Comparison of ENCODE assay signal across 23 cellular contexts in the genomic region with DNA sequence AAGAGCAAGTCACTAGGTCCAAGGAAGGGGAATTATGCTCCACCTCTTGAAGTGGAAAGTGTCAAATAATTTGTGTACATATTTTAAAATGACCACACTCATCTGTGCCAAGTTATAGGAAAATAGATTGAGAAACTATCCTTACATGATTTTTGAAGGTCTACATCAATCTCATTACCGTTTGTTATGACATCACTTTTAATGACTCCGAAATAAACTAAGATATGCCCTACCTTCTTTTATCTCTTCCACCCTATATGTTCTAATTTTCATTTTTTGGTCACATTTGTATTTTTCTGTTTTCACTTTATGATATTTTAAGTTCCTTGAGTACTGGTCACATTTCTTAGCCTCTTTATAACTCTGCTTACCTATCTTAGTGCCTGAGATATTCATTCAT. TPM values are rescaled to one million over a fixed set of nuclear protein-coding genes. Genes with fewer than 3 reads are reported as not detected.
DNase-seq lines count a peak whose midpoint lies in the region; ATAC-seq and TF ChIP-seq lines count a peak whose summit lies in the region.
"Had no signal": no experiment of that assay in that cellular context is flagged by ENCODE, and none has a peak within 500 bp of the region (broad histone marks: within the 10 kb centered on the region; RNA-seq: fewer than 3 reads in every experiment).

No MANE protein-coding gene starts in this region.

- peaks cover 53% of the 10 kb centered on the region for H3K4me1 ChIP-seq in PC-3 (ENCODE audit: insufficient read depth, low read length)

- no peak overlapping the region for H3K4me3 ChIP-seq in PC-3 (ENCODE audit: low read length)
- H3K4me3 ChIP-seq: heart left ventricle, sigmoid colon, stomach, thyroid gland had no signal

- intact Hi-C loops in PC-3 (cut with micrococcal nuclease): no loop called here
- intact Hi-C loops in dendritic cell treated with granulocyte-macrophage colony-stimulating factor and Interleukin-4, amounts not matched to agents 40 ng/mL and 50 ng/mL, for 4 days (cut with micrococcal nuclease): no loop called here

- H2AFZ ChIP-seq in PC-3 (ENCODE audit: low read length): no peak overlapping the region

- peaks cover 17% of the 10 kb centered on the region for H3K79me2 ChIP-seq in PC-3 (ENCODE audit: low read length)

- POLR2A ChIA-PET in PC-3 (lab: Charles Lee; ENCODE audit: unreplicated experiment): no interaction called here
- POLR2A ChIA-PET in activated CD8-positive, alpha-beta T cell treated with anti-CD3 and anti-CD28 coated beads, Interleukin-2, amount 10 ng/mL, durations not matched to agents 7 days and 5 days (lab: Charles Lee): interaction anchor here (1.1 to 1.2 kb wide), 2 partner anchors 8 to 12 kb away, joined by 5 to 7 read pairs; a partner anchor contains a TSS

- no peaks in the 10 kb centered on the region for H3K27me3 ChIP-seq in PC-3 (ENCODE audit: low read length)
- H3K27me3 ChIP-seq: heart left ventricle, sigmoid colon, stomach, thyroid gland had no signal

- BruUV-seq in PC-3 (replicated peaks; lab: Mats Ljungman, UMichigan): no TSS peak

- H3K36me3 Mint-ChIP-seq in dendritic cell treated with granulocyte-macrophage colony-stimulating factor and Interleukin-4, amounts not matched to agents 40 ng/mL and 50 ng/mL, for 4 days (ENCODE audit: low read depth): peaks cover 17% of the 10 kb centered on the region
- peaks cover 6% of the 10 kb centered on the region for H3K36me3 Mint-ChIP-seq in neural crest cell (ENCODE audit: low read depth)
- H3K36me3 Mint-ChIP-seq in activated CD8-positive, alpha-beta T cell treated with anti-CD3 and anti-CD28 coated beads, Interleukin-2, amount 10 ng/mL, durations not matched to agents 7 days and 5 days (ENCODE audit: low read depth): peaks cover 8% of the 10 kb centered on the region
- H3K36me3 Mint-ChIP-seq in activated CD8-positive, alpha-beta memory T cell treated with anti-CD3 and anti-CD28 coated beads, Interleukin-2, amount 10 ng/mL, durations not matched to agents 7 days and 5 days: peaks cover 7% of the 10 kb centered on the region

- no peaks in the 10 kb centered on the region for H3K27me3 Mint-ChIP-seq in dendritic cell treated with granulocyte-macrophage colony-stimulating factor and Interleukin-4, amounts not matched to agents 40 ng/mL and 50 ng/mL, for 4 days
- peaks cover 8% of the 10 kb centered on the region for H3K27me3 Mint-ChIP-seq in neural crest cell (ENCODE audit: low read depth)
- H3K27me3 Mint-ChIP-seq in activated CD8-positive, alpha-beta T cell treated with anti-CD3 and anti-CD28 coated beads, Interleukin-2, amount 10 ng/mL, durations not matched to agents 7 days and 5 days (ENCODE audit: low read depth): no peaks in the 10 kb centered on the region
- no peaks in the 10 kb centered on the region for H3K27me3 Mint-ChIP-seq in activated CD8-positive, alpha-beta memory T cell treated with anti-CD3 and anti-CD28 coated beads, Interleukin-2, amount 10 ng/mL, durations not matched to agents 7 days and 5 days

- peaks cover 4% of the 10 kb centered on the region for H3K36me3 ChIP-seq in PC-3 (ENCODE audit: low read depth, low read length)

- H3K9me3 ChIP-seq in PC-3 (ENCODE audit: low read length): no peaks in the 10 kb centered on the region
- H3K9me3 ChIP-seq: heart left ventricle, sigmoid colon, stomach, thyroid gland had no signal

- CTCF ChIA-PET in PC-3 (lab: Charles Lee): no interaction called here
- CTCF ChIA-PET in activated CD8-positive, alpha-beta T cell treated with anti-CD3 and anti-CD28 coated beads, Interleukin-2, amount 10 ng/mL, durations not matched to agents 7 days and 5 days (lab: Charles Lee): no interaction called here
- CTCF ChIA-PET in activated CD8-positive, alpha-beta memory T cell treated with anti-CD3 and anti-CD28 coated beads, Interleukin-2, amount 10 ng/mL, durations not matched to agents 7 days and 5 days (lab: Charles Lee): no interaction called here

- ATAC-seq in PC-3 (no peak), HG02759 (IDR thresholded peaks at IDR 0.05; ENCODE audit: unreplicated experiment) (no peak)
- ATAC-seq in activated CD8-positive, alpha-beta T cell treated with anti-CD3 and anti-CD28 coated beads, Interleukin-2, amount 10 ng/mL, durations not matched to agents 7 days and 5 days: no peak
- ATAC-seq in activated CD8-positive, alpha-beta memory T cell treated with anti-CD3 and anti-CD28 coated beads, Interleukin-2, amount 10 ng/mL, durations not matched to agents 7 days and 5 days: no peak
- ATAC-seq: heart left ventricle, Panc1 had no signal

- peak overlapping the region; percentile 66 for H3K27ac Mint-ChIP-seq in dendritic cell treated with granulocyte-macrophage colony-stimulating factor and Interleukin-4, amounts not matched to agents 40 ng/mL and 50 ng/mL, for 4 days
- no peak overlapping the region for H3K27ac Mint-ChIP-seq in neural crest cell (ENCODE audit: unreplicated experiment)
- no peak overlapping the region for H3K27ac Mint-ChIP-seq in activated CD8-positive, alpha-beta T cell treated with anti-CD3 and anti-CD28 coated beads, Interleukin-2, amount 10 ng/mL, durations not matched to agents 7 days and 5 days
- H3K27ac Mint-ChIP-seq in activated CD8-positive, alpha-beta memory T cell treated with anti-CD3 and anti-CD28 coated beads, Interleukin-2, amount 10 ng/mL, durations not matched to agents 7 days and 5 days: no peak overlapping the region

- H3F3A ChIP-seq in PC-3 (ENCODE audit: low read length, unreplicated experiment): peaks cover 7% of the 10 kb centered on the region

- H3K27ac ChIP-seq in PC-3 (ENCODE audit: low read length): peak overlapping the region; percentile 74
- H3K27ac ChIP-seq: sigmoid colon, thyroid gland had no signal

- 0 out of 2 replicates have a peak overlapping the region, but pooled peaks have one; percentile 22 for H3K4me2 ChIP-seq in PC-3 (ENCODE audit: low read length)

- H3K4me3 Mint-ChIP-seq in dendritic cell treated with granulocyte-macrophage colony-stimulating factor and Interleukin-4, amounts not matched to agents 40 ng/mL and 50 ng/mL, for 4 days: no peak overlapping the region
- peak overlapping the region; percentile 28 for H3K4me3 Mint-ChIP-seq in neural crest cell
- no peak overlapping the region for H3K4me3 Mint-ChIP-seq in activated CD8-positive, alpha-beta T cell treated with anti-CD3 and anti-CD28 coated beads, Interleukin-2, amount 10 ng/mL, durations not matched to agents 7 days and 5 days
- no peak overlapping the region for H3K4me3 Mint-ChIP-seq in activated CD8-positive, alpha-beta memory T cell treated with anti-CD3 and anti-CD28 coated beads, Interleukin-2, amount 10 ng/mL, durations not matched to agents 7 days and 5 days

- peak; percentile 20 for DNase-seq in CD1c-positive myeloid dendritic cell (ENCODE audit: extremely low spot score)
- DNase-seq in PC-3: no peak
- no peak for DNase-seq in neural crest cell (ENCODE audit: low read depth, low spot score)
- no peak for DNase-seq in activated CD8-positive, alpha-beta T cell treated with anti-CD3 and anti-CD28 coated beads, Interleukin-2, amount 10 ng/mL, durations not matched to agents 7 days and 5 days
- no peak for DNase-seq in activated CD8-positive, alpha-beta memory T cell treated with anti-CD3 and anti-CD28 coated beads, Interleukin-2, amount 10 ng/mL, durations not matched to agents 7 days and 5 days
- DNase-seq: activated CD4-positive, alpha-beta T cell treated with anti-CD3 and anti-CD28 coated beads, Interleukin-2, amount 50 U/mL, for 1 hour; activated naive CD4-positive, alpha-beta T cell treated with Interleukin-2 at 50 U/mL for 16 hours; effector CD4-positive, alpha-beta T cell; kidney glomerular epithelial cell; NCI-H1092; NCI-H187; NCI-H2171 treated with DMSO at 0.1 percent for 48 hours; NCI-H524; NK-92 treated with Interleukin-12 subunit alpha and Interleukin-12 subunit beta, amount 100 ng/mL, for 24 hours; stimulated activated CD4-positive, alpha-beta T cell treated with anti-CD3 and anti-CD28 coated beads, Interleukin-15, amount 100 ng/mL, for 24 hours; T-helper 9 cell; thyroid gland had no signal

- H3K9me2 ChIP-seq in PC-3 (replicated peaks; ENCODE audit: low read length): no peaks in the 10 kb centered on the region

- H3K9me3 Mint-ChIP-seq in dendritic cell treated with granulocyte-macrophage colony-stimulating factor and Interleukin-4, amounts not matched to agents 40 ng/mL and 50 ng/mL, for 4 days: no peaks in the 10 kb centered on the region
- no peaks in the 10 kb centered on the region for H3K9me3 Mint-ChIP-seq in neural crest cell
- H3K9me3 Mint-ChIP-seq in activated CD8-positive, alpha-beta T cell treated with anti-CD3 and anti-CD28 coated beads, Interleukin-2, amount 10 ng/mL, durations not matched to agents 7 days and 5 days (ENCODE audit: insufficient read depth): no peaks in the 10 kb centered on the region
- no peaks in the 10 kb centered on the region for H3K9me3 Mint-ChIP-seq in activated CD8-positive, alpha-beta memory T cell treated with anti-CD3 and anti-CD28 coated beads, Interleukin-2, amount 10 ng/mL, durations not matched to agents 7 days and 5 days (ENCODE audit: low read depth)

- TF ChIP-seq CTCF in PC-3 (conservative IDR thresholded peaks at IDR 0.05; ENCODE audit: low read depth, low read length) (no peak), neural crest cell (conservative IDR thresholded peaks at IDR 0.05) (no peak)

- peak overlapping the region; percentile 4; the same call in 1 of the 2 replicates for H3K9ac ChIP-seq in PC-3 (ENCODE audit: low read length)

- peaks cover 13% of the 10 kb centered on the region for H4K20me1 ChIP-seq in PC-3 (ENCODE audit: low read length)

- H3K4me1 Mint-ChIP-seq in dendritic cell treated with granulocyte-macrophage colony-stimulating factor and Interleukin-4, amounts not matched to agents 40 ng/mL and 50 ng/mL, for 4 days (ENCODE audit: low read depth): peaks cover 40% of the 10 kb centered on the region
- H3K4me1 Mint-ChIP-seq in neural crest cell: peaks cover 24% of the 10 kb centered on the region
- peaks cover 26% of the 10 kb centered on the region for H3K4me1 Mint-ChIP-seq in activated CD8-positive, alpha-beta T cell treated with anti-CD3 and anti-CD28 coated beads, Interleukin-2, amount 10 ng/mL, durations not matched to agents 7 days and 5 days (ENCODE audit: low read depth)
- peaks cover 33% of the 10 kb centered on the region for H3K4me1 Mint-ChIP-seq in activated CD8-positive, alpha-beta memory T cell treated with anti-CD3 and anti-CD28 coated beads, Interleukin-2, amount 10 ng/mL, durations not matched to agents 7 days and 5 days

RNA-seq across cellular contexts. Expression of a gene that starts 3.3 kb away (rescaled TPM):
- total RNA-seq in PC-3 (2014; rRNA removed) (193 and 232 TPM in 2 replicates), neural crest cell (108 and 109 TPM in 2 replicates)
- 10 to 100 TPM; 85.3 to 88.2 TPM for total RNA-seq in activated CD8-positive, alpha-beta T cell treated with anti-CD3 and anti-CD28 coated beads, Interleukin-2, amount 10 ng/mL, durations not matched to agents 7 days and 5 days
- 10 to 100 TPM; 77.3 to 92.4 TPM for total RNA-seq in activated CD8-positive, alpha-beta memory T cell treated with anti-CD3 and anti-CD28 coated beads, Interleukin-2, amount 10 ng/mL, durations not matched to agents 7 days and 5 days

RNA-seq across cellular contexts. Expression of a gene that starts 8.3 kb away (rescaled TPM):
- total RNA-seq in PC-3 (2014; rRNA removed) (151 and 207 TPM in 2 replicates), neural crest cell (38.7 and 44.1 TPM in 2 replicates)
- total RNA-seq in activated CD8-positive, alpha-beta T cell treated with anti-CD3 and anti-CD28 coated beads, Interleukin-2, amount 10 ng/mL, durations not matched to agents 7 days and 5 days: 100 to 1,000 TPM; 198 to 200 TPM
- 100 to 1,000 TPM; 167 to 183 TPM for total RNA-seq in activated CD8-positive, alpha-beta memory T cell treated with anti-CD3 and anti-CD28 coated beads, Interleukin-2, amount 10 ng/mL, durations not matched to agents 7 days and 5 days

RNA-seq across cellular contexts. Expression of a gene that starts 26.3 kb away (rescaled TPM):
- 11.1 and 14.1 TPM in 2 replicates for total RNA-seq in PC-3 (2014; rRNA removed)
- total RNA-seq in neural crest cell: 11.8 and 13.2 TPM in 2 replicates
- 10 to 100 TPM; 19.9 to 21.9 TPM for total RNA-seq in activated CD8-positive, alpha-beta T cell treated with anti-CD3 and anti-CD28 coated beads, Interleukin-2, amount 10 ng/mL, durations not matched to agents 7 days and 5 days
- 10 to 100 TPM; 18.5 to 20.7 TPM for total RNA-seq in activated CD8-positive, alpha-beta memory T cell treated with anti-CD3 and anti-CD28 coated beads, Interleukin-2, amount 10 ng/mL, durations not matched to agents 7 days and 5 days
